In genomic region chr16:84922351-84923135, GRCh38 we compare ENCODE assay signal across 10 cellular contexts.
DNase-seq lines count a peak whose midpoint lies in the region; ATAC-seq and TF ChIP-seq lines count a peak whose summit lies in the region.
"Had no signal": no experiment of that assay in that cellular context is flagged by ENCODE, and none has a peak within 500 bp of the region (broad histone marks: within the 10 kb centered on the region; RNA-seq: fewer than 3 reads in every experiment).

No MANE protein-coding gene starts in this region.

- H3K36me3 ChIP-seq in gastrocnemius medialis: no peaks in the 10 kb centered on the region

- intact Hi-C loops in gastrocnemius medialis (cut with DNase I; ENCODE audit: low total_unique reads): loop anchor here (10.0 kb wide), 1 partner anchor 88 kb away; no protein-coding TSS in a partner anchor

- in situ Hi-C loops in gastrocnemius medialis (cut with MboI; ENCODE audit: low sequenced_read_pairs in 4 of 4): no loop called here

- TF ChIP-seq CTCF in gastrocnemius medialis (IDR thresholded peaks at IDR 0.05 in 4 of 5, conservative IDR thresholded peaks at IDR 0.05 in 1 of 5): no peak

- TF ChIP-seq POLR2A in gastrocnemius medialis (IDR thresholded peaks at IDR 0.05): no peak

- H3K4me1 ChIP-seq in gastrocnemius medialis: peaks cover 25 to 26% of the 10 kb centered on the region in 2 donors

- peaks cover 0 to 11% (median 3%) of the 10 kb centered on the region in 3 donors for H3K27me3 ChIP-seq in gastrocnemius medialis

- peak overlapping the region; percentile 62 to 77 (median 75) for H3K27ac ChIP-seq in gastrocnemius medialis

- H3K9me3 ChIP-seq in gastrocnemius medialis: no peaks in the 10 kb centered on the region

- DNase-seq in NCI-H1105 treated with DMSO at 0.1 percent for 48 hours (lab: John Stamatoyannopoulos, UW) (peak; percentile 22), cerebellar cortex (ENCODE audit: low spot score) (peak; percentile 42), left lobe of liver (ENCODE audit: low spot score) (no peak), gastrocnemius medialis (peak; percentile 46 to 75), D341Med (ENCODE audit: low spot score) (no peak), HuH-7.5 (ENCODE audit: low spot score) (no peak)
- DNase-seq: activated naive CD8-positive, alpha-beta T cell treated with anti-CD3 and anti-CD28 coated beads, Interleukin-2, amount 10 ng/mL, durations not matched to agents 7 days and 5 days; T-helper 9 cell had no signal

- peak; percentile 57 for ATAC-seq in left lobe of liver
- ATAC-seq in gastrocnemius medialis: peak; percentile 69 to 75
- ATAC-seq in HG02973 (IDR thresholded peaks at IDR 0.05; ENCODE audit: unreplicated experiment): no peak
- ATAC-seq in GM19023 (IDR thresholded peaks at IDR 0.05; ENCODE audit: unreplicated experiment): no peak

- H3K4me3 ChIP-seq in gastrocnemius medialis: no peak overlapping the region

Comparison
In these comparisons a context has a peak if more than half of its experiments do, and no peak if none do; other contexts are left out.
1. DNase-seq: peak in NCI-H1105 treated with DMSO at 0.1 percent for 48 hours (single experiment), cerebellar cortex (single experiment) and gastrocnemius medialis (2 of 2); none in left lobe of liver (single experiment), D341Med (single experiment) and HuH-7.5 (single experiment).
2. ATAC-seq: peak in left lobe of liver (single experiment) and gastrocnemius medialis (2 of 2); none in HG02973 (single experiment) and GM19023 (single experiment).